In the genomic region with DNA sequence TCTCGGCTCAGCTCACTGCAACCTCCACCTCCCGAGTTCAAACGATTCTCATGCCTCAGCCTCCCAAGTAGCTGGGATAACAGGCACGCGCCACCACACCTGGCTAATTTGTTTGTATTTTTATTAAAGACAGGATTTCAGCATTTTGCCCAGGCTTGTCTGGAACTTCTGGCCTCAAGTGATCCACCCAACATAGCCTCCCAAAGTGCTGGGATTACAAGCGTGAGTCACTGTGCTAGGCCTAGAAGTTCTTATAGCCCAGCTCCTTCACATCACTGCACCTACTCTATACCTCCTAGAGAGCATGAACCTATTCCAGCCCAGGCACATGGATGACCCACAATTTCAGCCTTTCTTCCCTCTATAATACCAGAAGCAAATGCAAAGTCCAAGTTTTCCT, we compare ENCODE assay signal across 1 cellular context.
TF ChIP-seq lines count a peak whose summit lies in the region.

No MANE protein-coding gene starts in this region.

TF ChIP-seq in WTC11, 78 proteins besides CTCF, POLR2A, EP300 and RAD21 (continued from another document):
- TF ChIP-seq, protein P1, sequence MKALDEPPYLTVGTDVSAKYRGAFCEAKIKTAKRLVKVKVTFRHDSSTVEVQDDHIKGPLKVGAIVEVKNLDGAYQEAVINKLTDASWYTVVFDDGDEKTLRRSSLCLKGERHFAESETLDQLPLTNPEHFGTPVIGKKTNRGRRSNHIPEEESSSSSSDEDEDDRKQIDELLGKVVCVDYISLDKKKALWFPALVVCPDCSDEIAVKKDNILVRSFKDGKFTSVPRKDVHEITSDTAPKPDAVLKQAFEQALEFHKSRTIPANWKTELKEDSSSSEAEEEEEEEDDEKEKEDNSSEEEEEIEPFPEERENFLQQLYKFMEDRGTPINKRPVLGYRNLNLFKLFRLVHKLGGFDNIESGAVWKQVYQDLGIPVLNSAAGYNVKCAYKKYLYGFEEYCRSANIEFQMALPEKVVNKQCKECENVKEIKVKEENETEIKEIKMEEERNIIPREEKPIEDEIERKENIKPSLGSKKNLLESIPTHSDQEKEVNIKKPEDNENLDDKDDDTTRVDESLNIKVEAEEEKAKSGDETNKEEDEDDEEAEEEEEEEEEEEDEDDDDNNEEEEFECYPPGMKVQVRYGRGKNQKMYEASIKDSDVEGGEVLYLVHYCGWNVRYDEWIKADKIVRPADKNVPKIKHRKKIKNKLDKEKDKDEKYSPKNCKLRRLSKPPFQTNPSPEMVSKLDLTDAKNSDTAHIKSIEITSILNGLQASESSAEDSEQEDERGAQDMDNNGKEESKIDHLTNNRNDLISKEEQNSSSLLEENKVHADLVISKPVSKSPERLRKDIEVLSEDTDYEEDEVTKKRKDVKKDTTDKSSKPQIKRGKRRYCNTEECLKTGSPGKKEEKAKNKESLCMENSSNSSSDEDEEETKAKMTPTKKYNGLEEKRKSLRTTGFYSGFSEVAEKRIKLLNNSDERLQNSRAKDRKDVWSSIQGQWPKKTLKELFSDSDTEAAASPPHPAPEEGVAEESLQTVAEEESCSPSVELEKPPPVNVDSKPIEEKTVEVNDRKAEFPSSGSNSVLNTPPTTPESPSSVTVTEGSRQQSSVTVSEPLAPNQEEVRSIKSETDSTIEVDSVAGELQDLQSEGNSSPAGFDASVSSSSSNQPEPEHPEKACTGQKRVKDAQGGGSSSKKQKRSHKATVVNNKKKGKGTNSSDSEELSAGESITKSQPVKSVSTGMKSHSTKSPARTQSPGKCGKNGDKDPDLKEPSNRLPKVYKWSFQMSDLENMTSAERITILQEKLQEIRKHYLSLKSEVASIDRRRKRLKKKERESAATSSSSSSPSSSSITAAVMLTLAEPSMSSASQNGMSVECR (CRISPR knock-in tag; IDR thresholded peaks at IDR 0.05; ENCODE audit: borderline replicate concordance): no peak
- TF ChIP-seq ZNF671 (CRISPR knock-in tag; IDR thresholded peaks at IDR 0.05): no peak
- no peak for TF ChIP-seq ZNF416 (CRISPR knock-in tag; IDR thresholded peaks at IDR 0.05)
- TF ChIP-seq, protein P2, sequence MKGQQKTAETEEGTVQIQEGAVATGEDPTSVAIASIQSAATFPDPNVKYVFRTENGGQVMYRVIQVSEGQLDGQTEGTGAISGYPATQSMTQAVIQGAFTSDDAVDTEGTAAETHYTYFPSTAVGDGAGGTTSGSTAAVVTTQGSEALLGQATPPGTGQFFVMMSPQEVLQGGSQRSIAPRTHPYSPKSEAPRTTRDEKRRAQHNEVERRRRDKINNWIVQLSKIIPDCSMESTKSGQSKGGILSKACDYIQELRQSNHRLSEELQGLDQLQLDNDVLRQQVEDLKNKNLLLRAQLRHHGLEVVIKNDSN (CRISPR knock-in tag; IDR thresholded peaks at IDR 0.05): no peak
- TF ChIP-seq CREM (CRISPR knock-in tag; IDR thresholded peaks at IDR 0.05): no peak
- no peak for TF ChIP-seq CBFB (CRISPR knock-in tag; IDR thresholded peaks at IDR 0.05; ENCODE audit: low read depth)
